In genomic region chr9:36319183-36319582, GRCh38 we compare ENCODE assay signal across 1 cellular context.
TF ChIP-seq lines count a peak whose summit lies in the region.

No MANE protein-coding gene starts in this region.

TF ChIP-seq in HepG2, 621 proteins besides CTCF, POLR2A, EP300 and RAD21 (continued from another document):
- TF ChIP-seq ZNF280B (CRISPR knock-in tag; IDR thresholded peaks at IDR 0.05; ENCODE audit: borderline replicate concordance) = no peak
- TF ChIP-seq, protein P1, sequence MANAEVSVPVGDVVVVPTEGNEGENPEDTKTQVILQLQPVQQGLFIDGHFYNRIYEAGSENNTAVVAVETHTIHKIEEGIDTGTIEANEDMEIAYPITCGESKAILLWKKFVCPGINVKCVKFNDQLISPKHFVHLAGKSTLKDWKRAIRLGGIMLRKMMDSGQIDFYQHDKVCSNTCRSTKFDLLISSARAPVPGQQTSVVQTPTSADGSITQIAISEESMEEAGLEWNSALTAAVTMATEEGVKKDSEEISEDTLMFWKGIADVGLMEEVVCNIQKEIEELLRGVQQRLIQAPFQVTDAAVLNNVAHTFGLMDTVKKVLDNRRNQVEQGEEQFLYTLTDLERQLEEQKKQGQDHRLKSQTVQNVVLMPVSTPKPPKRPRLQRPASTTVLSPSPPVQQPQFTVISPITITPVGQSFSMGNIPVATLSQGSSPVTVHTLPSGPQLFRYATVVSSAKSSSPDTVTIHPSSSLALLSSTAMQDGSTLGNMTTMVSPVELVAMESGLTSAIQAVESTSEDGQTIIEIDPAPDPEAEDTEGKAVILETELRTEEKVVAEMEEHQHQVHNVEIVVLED (CRISPR knock-in tag; IDR thresholded peaks at IDR 0.05; ENCODE audit: borderline replicate concordance) = 0 out of 2 replicates have a peak, but pooled peaks have one; percentile 10
TF ChIP-seq in HepG2: peak in this region for 2.
